ENCODE assay signal across 23 cellular contexts in genomic region chr13:111790621-111791020, GRCh38.
"Had no signal": no experiment of that assay in that cellular context is flagged by ENCODE, and none has a peak within 500 bp of the region (broad histone marks: within the 10 kb centered on the region; RNA-seq: fewer than 3 reads in every experiment).

No MANE protein-coding gene starts in this region.

- H3K4me3 Mint-ChIP-seq: activated B cell treated with CpG ODN at 0.5 μM for 24 hours; activated CD4-positive, alpha-beta memory T cell treated with anti-CD3 and anti-CD28 coated beads for 36 hours; activated CD4-positive, alpha-beta T cell treated with anti-CD3 and anti-CD28 coated beads for 36 hours; activated naive CD8-positive, alpha-beta T cell treated with anti-CD3 and anti-CD28 coated beads for 36 hours; central memory CD8-positive, alpha-beta T cell; naive B cell; neural progenitor cell; stimulated activated effector memory CD8-positive, alpha-beta T cell treated with anti-CD3 and anti-CD28 coated beads, Interleukin-12 subunit alpha, Interleukin-12 subunit beta, amount 100 ng/mL, for 72 hours; stimulated activated naive CD8-positive, alpha-beta T cell treated with anti-CD3 and anti-CD28 coated beads, Interleukin-15, amount 100 ng/mL, for 72 hours; T-helper 1 cell treated with Interleukin-12 subunit alpha and Interleukin-12 subunit beta and Interleukin-4 antibody, amounts not matched to agents 30 μg/mL and 1 μg/mL, for 36 hours had no signal

- DNase-seq: activated B cell treated with CpG ODN at 0.5 μM for 24 hours; activated CD4-positive, alpha-beta memory T cell treated with anti-CD3 and anti-CD28 coated beads for 36 hours; activated CD4-positive, alpha-beta T cell treated with anti-CD3 and anti-CD28 coated beads for 36 hours; activated naive CD4-positive, alpha-beta T cell treated with Interleukin-2 at 50 U/mL for 16 hours; activated naive CD8-positive, alpha-beta T cell treated with anti-CD3 and anti-CD28 coated beads for 36 hours; activated T-cell treated with anti-CD3 and anti-CD28 coated beads, Interleukin-2, amount 50 U/mL, for 48 hours; colonic mucosa; foreskin fibroblast; heart right ventricle; naive B cell; ovary; stimulated activated CD4-positive, alpha-beta T cell treated with anti-CD3 and anti-CD28 coated beads, Interleukin-2, amount 100 ng/mL, for 24 hours; stimulated activated naive CD8-positive, alpha-beta T cell treated with anti-CD3 and anti-CD28 coated beads, Interleukin-15, amount 100 ng/mL, for 72 hours; T1000 had no signal

- H3K9ac ChIP-seq: neural progenitor cell had no signal

- H3K36me3 Mint-ChIP-seq: activated CD4-positive, alpha-beta memory T cell treated with anti-CD3 and anti-CD28 coated beads for 36 hours; activated naive CD8-positive, alpha-beta T cell treated with anti-CD3 and anti-CD28 coated beads for 36 hours; naive B cell; neural progenitor cell; stimulated activated effector memory CD8-positive, alpha-beta T cell treated with anti-CD3 and anti-CD28 coated beads, Interleukin-12 subunit alpha, Interleukin-12 subunit beta, amount 100 ng/mL, for 72 hours had no signal

- H3K4me1 Mint-ChIP-seq: activated B cell treated with CpG ODN at 0.5 μM for 24 hours; activated CD4-positive, alpha-beta T cell treated with anti-CD3 and anti-CD28 coated beads for 36 hours; activated naive CD8-positive, alpha-beta T cell treated with anti-CD3 and anti-CD28 coated beads for 36 hours; central memory CD8-positive, alpha-beta T cell; naive B cell; neural progenitor cell; stimulated activated effector memory CD8-positive, alpha-beta T cell treated with anti-CD3 and anti-CD28 coated beads, Interleukin-12 subunit alpha, Interleukin-12 subunit beta, amount 100 ng/mL, for 72 hours; stimulated activated naive CD8-positive, alpha-beta T cell treated with anti-CD3 and anti-CD28 coated beads, Interleukin-15, amount 100 ng/mL, for 72 hours had no signal

- H3K27ac Mint-ChIP-seq: activated B cell treated with CpG ODN at 0.5 μM for 24 hours; activated CD4-positive, alpha-beta memory T cell treated with anti-CD3 and anti-CD28 coated beads for 36 hours; activated CD4-positive, alpha-beta T cell treated with anti-CD3 and anti-CD28 coated beads for 36 hours; activated naive CD8-positive, alpha-beta T cell treated with anti-CD3 and anti-CD28 coated beads for 36 hours; naive B cell; neural progenitor cell; stimulated activated effector memory CD8-positive, alpha-beta T cell treated with anti-CD3 and anti-CD28 coated beads, Interleukin-12 subunit alpha, Interleukin-12 subunit beta, amount 100 ng/mL, for 72 hours; stimulated activated naive CD8-positive, alpha-beta T cell treated with anti-CD3 and anti-CD28 coated beads, Interleukin-15, amount 100 ng/mL, for 72 hours; T-helper 1 cell treated with Interleukin-12 subunit alpha and Interleukin-12 subunit beta and Interleukin-4 antibody, amounts not matched to agents 30 μg/mL and 1 μg/mL, for 36 hours had no signal

- H3K9me3 ChIP-seq: colonic mucosa, heart right ventricle, lower lobe of right lung, ovary, prostate gland, right atrium auricular region, tibial nerve had no signal

- H3K27ac ChIP-seq: colonic mucosa, heart right ventricle, lower lobe of right lung, neural progenitor cell, ovary, prostate gland, right atrium auricular region, skin epidermis, tibial nerve had no signal

- H3K36me3 ChIP-seq: colonic mucosa, heart right ventricle, lower lobe of right lung, neural progenitor cell, ovary, prostate gland, right atrium auricular region, tibial nerve had no signal

- H3K4me3 ChIP-seq: colonic mucosa, heart right ventricle, lower lobe of right lung, neural progenitor cell, ovary, prostate gland, right atrium auricular region, skin epidermis, tibial nerve had no signal

- H3K9me3 Mint-ChIP-seq: activated B cell treated with CpG ODN at 0.5 μM for 24 hours; activated CD4-positive, alpha-beta memory T cell treated with anti-CD3 and anti-CD28 coated beads for 36 hours; activated naive CD8-positive, alpha-beta T cell treated with anti-CD3 and anti-CD28 coated beads for 36 hours; central memory CD8-positive, alpha-beta T cell; naive B cell; neural progenitor cell; stimulated activated effector memory CD8-positive, alpha-beta T cell treated with anti-CD3 and anti-CD28 coated beads, Interleukin-12 subunit alpha, Interleukin-12 subunit beta, amount 100 ng/mL, for 72 hours; stimulated activated naive CD8-positive, alpha-beta T cell treated with anti-CD3 and anti-CD28 coated beads, Interleukin-15, amount 100 ng/mL, for 72 hours; T-helper 1 cell treated with Interleukin-12 subunit alpha and Interleukin-12 subunit beta and Interleukin-4 antibody, amounts not matched to agents 30 μg/mL and 1 μg/mL, for 36 hours had no signal

- H3K4me2 ChIP-seq: neural progenitor cell had no signal

- H2AFZ ChIP-seq: neural progenitor cell had no signal

- H3K4me1 ChIP-seq: colonic mucosa, heart right ventricle, lower lobe of right lung, neural progenitor cell, prostate gland, right atrium auricular region, tibial nerve had no signal

- H3K27me3 ChIP-seq: colonic mucosa, ovary, right atrium auricular region, tibial nerve had no signal

- H3K27me3 Mint-ChIP-seq: activated B cell treated with CpG ODN at 0.5 μM for 24 hours; activated CD4-positive, alpha-beta memory T cell treated with anti-CD3 and anti-CD28 coated beads for 36 hours; activated CD4-positive, alpha-beta T cell treated with anti-CD3 and anti-CD28 coated beads for 36 hours; activated naive CD8-positive, alpha-beta T cell treated with anti-CD3 and anti-CD28 coated beads for 36 hours; central memory CD8-positive, alpha-beta T cell; naive B cell; stimulated activated naive CD8-positive, alpha-beta T cell treated with anti-CD3 and anti-CD28 coated beads, Interleukin-15, amount 100 ng/mL, for 72 hours had no signal
